Comparison of ENCODE assay signal across 7 cellular contexts in the genomic region with DNA sequence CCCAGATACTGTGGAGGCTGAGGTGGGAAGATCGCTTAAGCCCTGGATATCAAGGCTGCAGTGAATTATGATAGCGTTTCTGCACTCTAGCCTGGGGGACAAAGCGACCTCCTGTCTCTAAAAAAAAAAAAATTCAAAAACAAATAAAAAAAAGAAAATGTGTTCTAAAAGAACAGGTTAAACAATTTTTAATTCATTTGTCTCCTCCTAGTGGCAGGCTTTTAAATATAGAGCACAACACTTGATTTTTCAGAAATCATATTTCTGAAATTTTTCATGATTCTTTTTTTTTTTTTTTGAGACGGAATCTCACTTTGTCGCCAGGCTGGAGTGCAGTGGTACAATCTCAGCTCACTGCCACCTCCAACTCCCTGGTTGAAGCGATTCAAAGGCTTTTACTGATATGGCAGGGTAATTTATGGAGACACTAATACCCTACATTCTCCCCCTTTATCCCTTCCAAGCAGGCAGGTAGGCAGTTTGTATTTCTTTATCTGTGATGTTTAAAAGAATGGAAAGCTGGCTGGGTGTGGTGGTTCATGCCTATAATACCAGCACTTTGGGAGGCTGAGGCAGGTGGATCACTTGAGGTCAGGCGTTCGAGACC. TPM values are rescaled to one million over a fixed set of nuclear protein-coding genes. Genes with fewer than 3 reads are reported as not detected.
DNase-seq lines count a peak whose midpoint lies in the region; ATAC-seq and TF ChIP-seq lines count a peak whose summit lies in the region.

No MANE protein-coding gene starts in this region.

- H3K9me3 ChIP-seq in ovary: no peaks in the 10 kb centered on the region

- no peaks in the 10 kb centered on the region for H3K36me3 ChIP-seq in ovary

- intact Hi-C loops in ovary (cut with DNase I): loop anchor here (5.0 to 10.0 kb wide), 5 partner anchors 75 to 425 kb away; partner anchors contain the start of gene AMD1 (in 1 of the 4)

- no peak overlapping the region for H3K27ac ChIP-seq in ovary

- TF ChIP-seq CTCF in GM12865 (IDR thresholded peaks at IDR 0.05; ENCODE audit: insufficient read depth, low read depth, low read length, missing control alignments): peak; percentile 31
- peak in 2 of 3 donors; percentile 24 to 26 for TF ChIP-seq CTCF in ovary (IDR thresholded peaks at IDR 0.05)

- no peaks in the 10 kb centered on the region for H3K4me1 ChIP-seq in ovary (ENCODE audit: insufficient read depth)

- ATAC-seq in GM21367 (IDR thresholded peaks at IDR 0.05; ENCODE audit: unreplicated experiment) (no peak), HG02610 (IDR thresholded peaks at IDR 0.05; ENCODE audit: unreplicated experiment) (no peak)

- TF ChIP-seq POLR2A in ovary (IDR thresholded peaks at IDR 0.05): no peak

- TF ChIP-seq EP300 in ovary (IDR thresholded peaks at IDR 0.05): no peak

- H3K4me3 ChIP-seq in GM12865 (ENCODE audit: low read depth, low read length) (no peak overlapping the region), ovary (no peak overlapping the region)

- H3K27me3 ChIP-seq in ovary: no peaks in the 10 kb centered on the region

- DNase-seq in GM12865 (ENCODE audit: low read depth) (peak; percentile 42), NCI-H1694 treated with DMSO at 0.1 percent for 48 hours (lab: John Stamatoyannopoulos, UW) (peak; percentile 68), dermis blood vessel endothelial cell (peak; percentile 61), ovary (no peak), GM19240 (ENCODE audit: insufficient read length, low spot score) (no peak)

- WGBS in ovary, 3 donors: 25 to 27% (median 26%) methylated on average over 8 of the region's 8 CpGs

RNA-seq across cellular contexts. Expression of gene GTF3C6, which starts 8.7 kb away (rescaled TPM):
- 47.1 and 62.6 TPM in 2 replicates for total RNA-seq in dermis blood vessel endothelial cell
- 10 to 100 TPM; 16.5 to 60.2 (median 47.8) TPM for total RNA-seq in ovary
- 10 to 100 TPM; 29.1 to 83.9 TPM for polyA plus RNA-seq in ovary

RNA-seq across cellular contexts. Expression of gene RPF2, which starts 32.1 kb away (rescaled TPM):
- total RNA-seq in dermis blood vessel endothelial cell (17.7 and 18.3 TPM in 2 replicates), ovary (10 to 100 TPM; 17.2 to 49.1 (median 25.8) TPM)
- 10 to 100 TPM; 14.8 to 24.0 TPM for polyA plus RNA-seq in ovary

Comparison
In these comparisons a context has a peak if more than half of its experiments do, and no peak if none do; other contexts are left out.
1. DNase-seq: peak in GM12865 (single experiment), NCI-H1694 treated with DMSO at 0.1 percent for 48 hours (single experiment) and dermis blood vessel endothelial cell (single experiment); none in ovary (0 of 5) and GM19240 (single experiment).